26 cellular contexts compared by ENCODE assay signal in genomic region chr3:118525096-118525495, GRCh38.
"Had no signal": no experiment of that assay in that cellular context is flagged by ENCODE, and none has a peak within 500 bp of the region (broad histone marks: within the 10 kb centered on the region; RNA-seq: fewer than 3 reads in every experiment).

No MANE protein-coding gene starts in this region.

- H3K27me3 ChIP-seq: foreskin keratinocyte, gastroesophageal sphincter, heart right ventricle, left lung, neutrophil, right lobe of liver, tibial nerve, upper lobe of left lung had no signal

- H3K9me3 ChIP-seq: esophagus muscularis mucosa, mucosa of descending colon, neutrophil, right lobe of liver, thoracic aorta, tibial nerve, upper lobe of left lung had no signal

- H2AFZ ChIP-seq: parathyroid adenoma had no signal

- H3K79me2 ChIP-seq: parathyroid adenoma had no signal

- H3K36me3 ChIP-seq: esophagus muscularis mucosa, gastroesophageal sphincter, heart right ventricle, left lung, neutrophil, right lobe of liver, thoracic aorta, tibial nerve, upper lobe of left lung had no signal

- H3K9ac ChIP-seq: parathyroid adenoma had no signal

- H3K4me1 ChIP-seq: esophagus muscularis mucosa, heart right ventricle, left lung, parathyroid adenoma, right lobe of liver, tibial nerve, upper lobe of left lung had no signal

- H3K27ac ChIP-seq: esophagus muscularis mucosa, foreskin keratinocyte, gastroesophageal sphincter, heart right ventricle, left lung, neutrophil, parathyroid adenoma, right lobe of liver, thoracic aorta, tibial nerve, upper lobe of left lung had no signal

- FAIRE-seq: endothelial cell of umbilical vein, islet of Langerhans, small intestine, urothelium cell line had no signal

- ATAC-seq: foreskin keratinocyte; gastroesophageal sphincter; heart right ventricle; left cardiac atrium; left lung; mucosa of descending colon; natural killer cell treated with Interleukin-12 subunit alpha and Interleukin-12 subunit beta and Interleukin-15 and Interleukin-18, amount 100 ng/mL, for 72 hours; right lobe of liver; stimulated activated naive B cell treated with anti-CD40 and anti-IgM and Interleukin-4, amounts not matched to agents 10 μg/mL and 1 μg/mL and 100 μg/mL, for 72 hours had no signal

- DNase-seq: dermis blood vessel endothelial cell; effector memory CD4-positive, alpha-beta T cell; foreskin keratinocyte; heart right ventricle; hippocampal formation; left cardiac atrium; mesenchymal stem cell; mucosa of descending colon; naive B cell; right lobe of liver; small intestine; stimulated activated CD4-positive, alpha-beta T cell treated with anti-CD3 and anti-CD28 coated beads, Interleukin-15, amount 100 ng/mL, for 24 hours; stimulated activated CD4-positive, alpha-beta T cell treated with anti-CD3 and anti-CD28 coated beads, Interleukin-2, amount 100 ng/mL, for 48 hours; stimulated activated naive B cell treated with anti-CD40 and anti-IgM and Interleukin-4, amounts not matched to agents 10 μg/mL and 1 μg/mL and 100 μg/mL, for 72 hours; upper lobe of left lung had no signal

- H3K4me3 ChIP-seq: esophagus muscularis mucosa, gastroesophageal sphincter, heart right ventricle, left lung, mucosa of descending colon, right lobe of liver, thoracic aorta, tibial nerve, upper lobe of left lung had no signal
